In genomic region chr12:92929957-92930356, GRCh38 we compare ENCODE assay signal across 8 cellular contexts. TPM values are rescaled to one million over a fixed set of nuclear protein-coding genes. Genes with fewer than 3 reads are reported as not detected.
DNase-seq lines count a peak whose midpoint lies in the region; ATAC-seq, FAIRE-seq and TF ChIP-seq lines count a peak whose summit lies in the region.

No MANE protein-coding gene starts in this region.

- H3K9me3 ChIP-seq in GM23248 (ENCODE audit: low read depth) (no peaks in the 10 kb centered on the region), SJSA1 (replicated peaks) (no peaks in the 10 kb centered on the region), gastrocnemius medialis (no peaks in the 10 kb centered on the region)

- intact Hi-C loops in gastrocnemius medialis (cut with DNase I; ENCODE audit: low total_unique reads), result loop anchor here (5.0 kb wide), 4 partner anchors 63 to 882 kb away; no protein-coding TSS in a partner anchor

- in situ Hi-C loops in GM23248 (cut with MboI) (no loop called here), gastrocnemius medialis (cut with MboI; ENCODE audit: low sequenced_read_pairs in 4 of 4) (loop anchor here in 1 of 4 donors (25.0 kb wide), 1 partner anchor 143 kb away; no protein-coding TSS in a partner anchor)

- peaks cover 4% of the 10 kb centered on the region; the same call in 1 of the 2 replicates for H4K20me1 ChIP-seq in GM23248 (ENCODE audit: insufficient read depth)

- TF ChIP-seq POLR2A in gastrocnemius medialis (IDR thresholded peaks at IDR 0.05), result no peak

- peak overlapping the region; percentile 85 for H3K4me2 ChIP-seq in GM23248 (ENCODE audit: unreplicated experiment)

- H3K9me2 ChIP-seq in GM23248 (ENCODE audit: insufficient read depth), result no peaks in the 10 kb centered on the region

- H3K27me3 ChIP-seq in GM23248 (replicated peaks; ENCODE audit: insufficient read depth), result no peaks in the 10 kb centered on the region
- no peaks in the 10 kb centered on the region for H3K27me3 ChIP-seq in SJSA1 (replicated peaks)
- no peaks in the 10 kb centered on the region for H3K27me3 ChIP-seq in gastrocnemius medialis

- WGBS in GM23248 (ENCODE audit: low coverage in 1 of 2, low lambda C conversion rate in 2 of 2, missing lambda C conversion rate in 2 of 2), 2 experiments, result 3% methylated on average over 9 of the region's 9 CpGs

- no peak for FAIRE-seq in GM19239 (lab: Jason Lieb, UNC)

- no peak for ATAC-seq in gastrocnemius medialis
- ATAC-seq in GM19467 (IDR thresholded peaks at IDR 0.05; ENCODE audit: unreplicated experiment), result no peak

- H3K4me1 ChIP-seq in GM23248 (ENCODE audit: insufficient read depth), result peaks cover 27% of the 10 kb centered on the region
- H3K4me1 ChIP-seq in SJSA1 (replicated peaks), result peaks cover 25% of the 10 kb centered on the region
- H3K4me1 ChIP-seq in gastrocnemius medialis, result peaks cover 31 to 34% of the 10 kb centered on the region in 2 donors

- DNase-seq in GM23248 (no peak), SJSA1 (ENCODE audit: low read depth in 1 of 2, low spot score in 2 of 2) (no peak), fibroblast of pulmonary artery (ENCODE audit: low read depth) (no peak), gastrocnemius medialis (no peak), NCI-H1092 treated with DMSO at 0.1 percent for 48 hours (lab: John Stamatoyannopoulos, UW) (no peak), GM19239 (ENCODE audit: insufficient read length, low spot score) (no peak), EL (no peak)

- no peaks in the 10 kb centered on the region for H3K36me3 ChIP-seq in GM23248 (ENCODE audit: low read depth)
- H3K36me3 ChIP-seq in SJSA1, result no peaks in the 10 kb centered on the region
- no peaks in the 10 kb centered on the region for H3K36me3 ChIP-seq in gastrocnemius medialis

- peaks cover 42% of the 10 kb centered on the region for H3F3A ChIP-seq in GM23248 (ENCODE audit: insufficient read depth)

- TF ChIP-seq CTCF in fibroblast of pulmonary artery (IDR thresholded peaks at IDR 0.05; ENCODE audit: low read length, missing control alignments) (no peak), gastrocnemius medialis (IDR thresholded peaks at IDR 0.05 in 4 of 5, conservative IDR thresholded peaks at IDR 0.05 in 1 of 5) (no peak)

- peak overlapping the region; percentile 84 for H2AFZ ChIP-seq in GM23248

- peak overlapping the region; percentile 95 for H3K9ac ChIP-seq in GM23248

- H3K27ac ChIP-seq in GM23248, result peak overlapping the region; percentile 89
- peak overlapping the region; percentile 89 for H3K27ac ChIP-seq in SJSA1
- H3K27ac ChIP-seq in gastrocnemius medialis, result peak overlapping the region; percentile 92 to 100 (median 96)

- peak overlapping the region; percentile 83 for H3K4me3 ChIP-seq in GM23248
- peak overlapping the region; percentile 56 for H3K4me3 ChIP-seq in SJSA1
- peak overlapping the region; percentile 68 for H3K4me3 ChIP-seq in fibroblast of pulmonary artery (replicated peaks; ENCODE audit: low read depth, low read length)
- H3K4me3 ChIP-seq in gastrocnemius medialis, result peak overlapping the region; percentile 60 to 92 (median 72)

- H3K79me2 ChIP-seq in GM23248 (ENCODE audit: insufficient read depth), result peaks cover 34% of the 10 kb centered on the region

RNA-seq across cellular contexts. Expression of gene EEA1, which starts 0.9 kb away (rescaled TPM):
- total RNA-seq in GM23248 (2014; rRNA removed; shearing (Covaris generic)), result 16.9 and 17.8 TPM in 2 replicates
- 55.7 and 56.4 TPM in 2 replicates for polyA plus RNA-seq in GM23248 (2016; fragmentation: Nextera tagmentation; extraction: Ambion mirVana)
- 19.0 and 49.8 TPM in 2 replicates for total RNA-seq in SJSA1 (2014; rRNA removed; shearing (Covaris generic))
- total RNA-seq in gastrocnemius medialis, result 10 to 100 TPM; 18.6 to 28.7 (median 20.8) TPM
